Comparison of ENCODE assay signal across 32 cellular contexts in genomic region chr19:54739587-54740497, GRCh38. TPM values are rescaled to one million over a fixed set of nuclear protein-coding genes. Genes with fewer than 3 reads are reported as not detected.
"Had no signal": no experiment of that assay in that cellular context is flagged by ENCODE, and none has a peak within 500 bp of the region (broad histone marks: within the 10 kb centered on the region; RNA-seq: fewer than 3 reads in every experiment).

No MANE protein-coding gene starts in this region.

- ATAC-seq: activated CD8-positive, alpha-beta memory T cell treated with anti-CD3 and anti-CD28 coated beads, Interleukin-2, amount 10 ng/mL, durations not matched to agents 7 days and 5 days had no signal

- DNase-seq: activated CD4-positive, alpha-beta memory T cell treated with anti-CD3 and anti-CD28 coated beads, Interleukin-2, amount 10 ng/mL, durations not matched to agents 7 days and 5 days; activated CD4-positive, alpha-beta T cell treated with anti-CD3 and anti-CD28 coated beads for 1 hour; activated CD4-positive, alpha-beta T cell treated with anti-CD3 and anti-CD28 coated beads for 48 hours; activated CD4-positive, CD25-positive, alpha-beta regulatory T cell; activated CD8-positive, alpha-beta memory T cell treated with anti-CD3 and anti-CD28 coated beads for 24 hours; activated CD8-positive, alpha-beta memory T cell treated with anti-CD3 and anti-CD28 coated beads, Interleukin-2, amount 10 ng/mL, durations not matched to agents 7 days and 5 days; activated CD8-positive, alpha-beta memory T cell treated with anti-CD3 and anti-CD28 coated beads, Interleukin-2, amount 50 U/mL, for 48 hours; activated effector memory CD4-positive, alpha-beta T cell treated with Interleukin-2 at 50 U/mL for 16 hours; activated naive CD4-positive, alpha-beta T cell treated with anti-CD3 and anti-CD28 coated beads, Interleukin-2, amount 10 ng/mL, durations not matched to agents 7 days and 5 days; activated T-cell treated with anti-CD3 and anti-CD28 coated beads, Interleukin-2, amount 50 U/mL, for 48 hours; amygdala; KG1; MM.1S; MV-4-11; NCI-H1092; NCI-H1436 treated with DMSO at 0.1 percent for 48 hours; NCI-H1694 treated with DMSO at 0.1 percent for 48 hours; NCI-H2029; NCI-H345; NCI-H524 treated with DMSO at 0.1 percent for 48 hours; OCI-M1; Right ventricle myocardium superior; SW 1271; T-helper 1 cell; T-helper 2 cell; T1000; WERI-Rb-1 had no signal

- H3K4me1 Mint-ChIP-seq: activated CD4-positive, alpha-beta memory T cell treated with anti-CD3 and anti-CD28 coated beads, Interleukin-2, amount 10 ng/mL, durations not matched to agents 7 days and 5 days; activated CD8-positive, alpha-beta memory T cell treated with anti-CD3 and anti-CD28 coated beads, Interleukin-2, amount 10 ng/mL, durations not matched to agents 7 days and 5 days; activated naive CD4-positive, alpha-beta T cell treated with anti-CD3 and anti-CD28 coated beads, Interleukin-2, amount 10 ng/mL, durations not matched to agents 7 days and 5 days had no signal

- H3K36me3 Mint-ChIP-seq: activated CD8-positive, alpha-beta memory T cell treated with anti-CD3 and anti-CD28 coated beads, Interleukin-2, amount 10 ng/mL, durations not matched to agents 7 days and 5 days; activated naive CD4-positive, alpha-beta T cell treated with anti-CD3 and anti-CD28 coated beads, Interleukin-2, amount 10 ng/mL, durations not matched to agents 7 days and 5 days; activated naive CD8-positive, alpha-beta T cell had no signal

- H3K4me3 Mint-ChIP-seq: activated CD4-positive, alpha-beta memory T cell treated with anti-CD3 and anti-CD28 coated beads, Interleukin-2, amount 10 ng/mL, durations not matched to agents 7 days and 5 days; activated CD8-positive, alpha-beta memory T cell treated with anti-CD3 and anti-CD28 coated beads, Interleukin-2, amount 10 ng/mL, durations not matched to agents 7 days and 5 days; activated naive CD4-positive, alpha-beta T cell treated with anti-CD3 and anti-CD28 coated beads, Interleukin-2, amount 10 ng/mL, durations not matched to agents 7 days and 5 days; activated naive CD8-positive, alpha-beta T cell had no signal

- H3K27ac Mint-ChIP-seq: activated CD4-positive, alpha-beta memory T cell treated with anti-CD3 and anti-CD28 coated beads, Interleukin-2, amount 10 ng/mL, durations not matched to agents 7 days and 5 days; activated CD8-positive, alpha-beta memory T cell treated with anti-CD3 and anti-CD28 coated beads, Interleukin-2, amount 10 ng/mL, durations not matched to agents 7 days and 5 days; activated naive CD4-positive, alpha-beta T cell treated with anti-CD3 and anti-CD28 coated beads, Interleukin-2, amount 10 ng/mL, durations not matched to agents 7 days and 5 days; activated naive CD8-positive, alpha-beta T cell had no signal

- H3K9me3 Mint-ChIP-seq: activated CD4-positive, alpha-beta memory T cell treated with anti-CD3 and anti-CD28 coated beads, Interleukin-2, amount 10 ng/mL, durations not matched to agents 7 days and 5 days; activated naive CD4-positive, alpha-beta T cell treated with anti-CD3 and anti-CD28 coated beads, Interleukin-2, amount 10 ng/mL, durations not matched to agents 7 days and 5 days had no signal

- H3K27me3 Mint-ChIP-seq: activated CD4-positive, alpha-beta memory T cell treated with anti-CD3 and anti-CD28 coated beads, Interleukin-2, amount 10 ng/mL, durations not matched to agents 7 days and 5 days; activated CD8-positive, alpha-beta memory T cell treated with anti-CD3 and anti-CD28 coated beads, Interleukin-2, amount 10 ng/mL, durations not matched to agents 7 days and 5 days had no signal

RNA-seq across cellular contexts. Expression of gene KIR2DL3, which starts 1.5 kb away (rescaled TPM):
- total RNA-seq: activated CD4-positive, alpha-beta memory T cell treated with anti-CD3 and anti-CD28 coated beads, Interleukin-2, amount 10 ng/mL, durations not matched to agents 7 days and 5 days; ascending aorta; cardiac septum; LHCN-M2; NCI-H460; Right ventricle myocardium superior had no signal

RNA-seq across cellular contexts. Expression of gene KIR3DL3, which starts 15.6 kb away (rescaled TPM):
- total RNA-seq: activated CD4-positive, alpha-beta memory T cell treated with anti-CD3 and anti-CD28 coated beads, Interleukin-2, amount 10 ng/mL, durations not matched to agents 7 days and 5 days; activated CD8-positive, alpha-beta memory T cell treated with anti-CD3 and anti-CD28 coated beads, Interleukin-2, amount 10 ng/mL, durations not matched to agents 7 days and 5 days; ascending aorta; cardiac septum; LHCN-M2; NCI-H460; Right ventricle myocardium superior had no signal

RNA-seq across cellular contexts. Expression of gene KIR2DL1, which starts 29.8 kb away (rescaled TPM):
- total RNA-seq: activated CD4-positive, alpha-beta memory T cell treated with anti-CD3 and anti-CD28 coated beads, Interleukin-2, amount 10 ng/mL, durations not matched to agents 7 days and 5 days; ascending aorta; cardiac septum; LHCN-M2; NCI-H460; Right ventricle myocardium superior had no signal
